1 cellular context compared by ENCODE assay signal in genomic region chr5:28703651-28704260, GRCh38.
TF ChIP-seq lines count a peak whose summit lies in the region.

No MANE protein-coding gene starts in this region.

TF ChIP-seq in WTC11, 78 proteins besides CTCF, POLR2A, EP300 and RAD21 (continued from another document):
- TF ChIP-seq, protein P1, sequence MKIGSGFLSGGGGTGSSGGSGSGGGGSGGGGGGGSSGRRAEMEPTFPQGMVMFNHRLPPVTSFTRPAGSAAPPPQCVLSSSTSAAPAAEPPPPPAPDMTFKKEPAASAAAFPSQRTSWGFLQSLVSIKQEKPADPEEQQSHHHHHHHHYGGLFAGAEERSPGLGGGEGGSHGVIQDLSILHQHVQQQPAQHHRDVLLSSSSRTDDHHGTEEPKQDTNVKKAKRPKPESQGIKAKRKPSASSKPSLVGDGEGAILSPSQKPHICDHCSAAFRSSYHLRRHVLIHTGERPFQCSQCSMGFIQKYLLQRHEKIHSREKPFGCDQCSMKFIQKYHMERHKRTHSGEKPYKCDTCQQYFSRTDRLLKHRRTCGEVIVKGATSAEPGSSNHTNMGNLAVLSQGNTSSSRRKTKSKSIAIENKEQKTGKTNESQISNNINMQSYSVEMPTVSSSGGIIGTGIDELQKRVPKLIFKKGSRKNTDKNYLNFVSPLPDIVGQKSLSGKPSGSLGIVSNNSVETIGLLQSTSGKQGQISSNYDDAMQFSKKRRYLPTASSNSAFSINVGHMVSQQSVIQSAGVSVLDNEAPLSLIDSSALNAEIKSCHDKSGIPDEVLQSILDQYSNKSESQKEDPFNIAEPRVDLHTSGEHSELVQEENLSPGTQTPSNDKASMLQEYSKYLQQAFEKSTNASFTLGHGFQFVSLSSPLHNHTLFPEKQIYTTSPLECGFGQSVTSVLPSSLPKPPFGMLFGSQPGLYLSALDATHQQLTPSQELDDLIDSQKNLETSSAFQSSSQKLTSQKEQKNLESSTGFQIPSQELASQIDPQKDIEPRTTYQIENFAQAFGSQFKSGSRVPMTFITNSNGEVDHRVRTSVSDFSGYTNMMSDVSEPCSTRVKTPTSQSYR (CRISPR knock-in tag; IDR thresholded peaks at IDR 0.05) = no peak
- TF ChIP-seq JUN (CRISPR knock-in tag; IDR thresholded peaks at IDR 0.05) (no peak), RELA (CRISPR knock-in tag; IDR thresholded peaks at IDR 0.05; ENCODE audit: borderline replicate concordance) (no peak), FOXP1 (CRISPR knock-in tag; IDR thresholded peaks at IDR 0.05; ENCODE audit: borderline replicate concordance) (no peak), NFYB (CRISPR knock-in tag; conservative IDR thresholded peaks at IDR 0.05; ENCODE audit: low read depth) (no peak), GRHL2 (CRISPR knock-in tag; IDR thresholded peaks at IDR 0.05; ENCODE audit: insufficient replicate concordance, severe bottlenecking) (no peak)
- TF ChIP-seq, protein P2, sequence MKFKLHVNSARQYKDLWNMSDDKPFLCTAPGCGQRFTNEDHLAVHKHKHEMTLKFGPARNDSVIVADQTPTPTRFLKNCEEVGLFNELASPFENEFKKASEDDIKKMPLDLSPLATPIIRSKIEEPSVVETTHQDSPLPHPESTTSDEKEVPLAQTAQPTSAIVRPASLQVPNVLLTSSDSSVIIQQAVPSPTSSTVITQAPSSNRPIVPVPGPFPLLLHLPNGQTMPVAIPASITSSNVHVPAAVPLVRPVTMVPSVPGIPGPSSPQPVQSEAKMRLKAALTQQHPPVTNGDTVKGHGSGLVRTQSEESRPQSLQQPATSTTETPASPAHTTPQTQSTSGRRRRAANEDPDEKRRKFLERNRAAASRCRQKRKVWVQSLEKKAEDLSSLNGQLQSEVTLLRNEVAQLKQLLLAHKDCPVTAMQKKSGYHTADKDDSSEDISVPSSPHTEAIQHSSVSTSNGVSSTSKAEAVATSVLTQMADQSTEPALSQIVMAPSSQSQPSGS (CRISPR knock-in tag; IDR thresholded peaks at IDR 0.05; ENCODE audit: borderline replicate concordance, low read depth) = no peak
- TF ChIP-seq, protein P3, sequence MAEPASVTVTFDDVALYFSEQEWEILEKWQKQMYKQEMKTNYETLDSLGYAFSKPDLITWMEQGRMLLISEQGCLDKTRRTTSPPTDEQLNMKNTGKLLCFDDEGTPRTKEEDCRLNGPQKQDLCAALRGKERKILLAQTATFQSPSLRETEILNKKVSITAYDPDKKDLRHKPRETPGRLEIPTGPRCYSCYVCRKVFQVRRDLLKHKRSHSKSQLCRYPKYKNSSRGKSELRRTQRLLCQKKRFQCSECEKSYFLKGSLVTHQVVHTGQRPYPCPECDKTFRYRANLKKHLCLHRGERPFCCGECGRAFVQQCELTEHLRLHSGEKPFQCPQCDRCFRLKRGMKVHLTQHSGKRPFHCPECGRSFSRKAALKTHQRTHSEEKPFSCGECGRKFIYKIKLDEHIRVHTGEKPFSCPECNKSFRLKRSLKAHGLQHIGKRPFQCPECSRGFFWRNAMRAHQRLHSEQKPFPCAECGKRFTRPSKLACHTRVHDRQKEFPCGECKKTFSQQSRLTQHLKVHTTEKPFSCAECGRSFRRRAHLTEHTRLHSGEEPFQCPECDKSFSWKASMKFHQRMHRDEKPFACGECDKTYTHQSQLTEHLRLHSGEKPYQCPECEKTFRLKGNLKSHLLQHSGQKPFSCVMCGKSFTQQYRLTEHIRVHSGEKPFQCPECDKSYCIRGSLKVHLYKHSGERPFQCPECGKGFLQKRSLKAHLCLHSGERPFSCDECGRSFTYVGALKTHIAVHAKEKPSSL (CRISPR knock-in tag; conservative IDR thresholded peaks at IDR 0.05) = no peak
- TF ChIP-seq, protein P4, sequence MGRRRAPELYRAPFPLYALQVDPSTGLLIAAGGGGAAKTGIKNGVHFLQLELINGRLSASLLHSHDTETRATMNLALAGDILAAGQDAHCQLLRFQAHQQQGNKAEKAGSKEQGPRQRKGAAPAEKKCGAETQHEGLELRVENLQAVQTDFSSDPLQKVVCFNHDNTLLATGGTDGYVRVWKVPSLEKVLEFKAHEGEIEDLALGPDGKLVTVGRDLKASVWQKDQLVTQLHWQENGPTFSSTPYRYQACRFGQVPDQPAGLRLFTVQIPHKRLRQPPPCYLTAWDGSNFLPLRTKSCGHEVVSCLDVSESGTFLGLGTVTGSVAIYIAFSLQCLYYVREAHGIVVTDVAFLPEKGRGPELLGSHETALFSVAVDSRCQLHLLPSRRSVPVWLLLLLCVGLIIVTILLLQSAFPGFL (CRISPR knock-in tag; IDR thresholded peaks at IDR 0.05; ENCODE audit: borderline replicate concordance) = no peak
